Comparison of ENCODE assay signal across 21 cellular contexts in the genomic region with DNA sequence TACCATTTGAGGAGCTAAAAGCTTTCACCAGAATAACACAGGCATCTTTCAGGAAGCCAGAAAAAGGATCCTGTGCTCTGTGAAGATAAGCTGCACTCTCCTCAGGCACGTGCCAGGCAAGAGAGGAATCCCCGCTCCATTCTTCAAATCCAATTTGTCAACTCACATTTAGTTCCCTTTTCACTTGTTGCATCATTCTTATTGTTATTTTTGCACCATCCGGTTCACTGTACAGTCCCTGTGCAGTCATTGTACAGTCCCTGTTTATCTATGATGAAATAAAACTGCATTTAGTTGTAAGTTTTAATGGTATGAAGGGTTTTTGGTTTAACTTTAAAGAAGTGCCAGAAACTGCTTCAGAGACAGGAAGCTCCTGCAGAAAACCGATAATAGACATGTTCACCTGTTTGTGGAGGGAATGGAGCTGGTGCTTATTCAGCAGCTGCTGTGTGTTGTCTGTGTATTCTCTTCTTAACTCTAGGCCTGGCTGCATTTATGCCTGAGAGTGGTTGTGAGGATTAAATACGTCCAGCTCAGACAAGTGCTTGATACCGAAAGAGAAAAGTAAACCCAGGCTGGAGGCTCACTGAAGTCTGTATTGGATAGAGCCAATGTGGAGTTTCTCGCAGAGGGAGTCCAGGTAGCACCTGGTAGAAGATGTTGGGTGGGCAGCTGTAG. TPM values are rescaled to one million over a fixed set of nuclear protein-coding genes. Genes with fewer than 3 reads are reported as not detected.
DNase-seq lines count a peak whose midpoint lies in the region; ATAC-seq and TF ChIP-seq lines count a peak whose summit lies in the region.
"Had no signal": no experiment of that assay in that cellular context is flagged by ENCODE, and none has a peak within 500 bp of the region (broad histone marks: within the 10 kb centered on the region; RNA-seq: fewer than 3 reads in every experiment).

No MANE protein-coding gene starts in this region.

- peaks cover 0 to 2% of the 10 kb centered on the region in 2 donors for H3K4me1 ChIP-seq in neuronal stem cell (ENCODE audit: control insufficient read depth in 2 of 2, insufficient read depth in 1 of 2, low read depth in 1 of 2, low read length in 2 of 2)
- no peaks in the 10 kb centered on the region for H3K4me1 ChIP-seq in suprapubic skin
- H3K4me1 ChIP-seq: A549, HAP-1 had no signal

- no peak for TF ChIP-seq POLR2A in suprapubic skin (IDR thresholded peaks at IDR 0.05)

- H4K91ac ChIP-seq in neuronal stem cell (ENCODE audit: low read depth, low read length, poor library complexity): no peak overlapping the region

- no peaks in the 10 kb centered on the region for H3K9me3 ChIP-seq in neuronal stem cell (replicated peaks in 1 of 2; ENCODE audit: control insufficient read depth in 2 of 2, insufficient read depth in 1 of 2, low read depth in 1 of 2, low read length in 2 of 2)
- H3K9me3 ChIP-seq in suprapubic skin: no peaks in the 10 kb centered on the region
- H3K9me3 ChIP-seq: A549, Caco-2, HAP-1, heart left ventricle, upper lobe of left lung had no signal

- peak overlapping the region; percentile 26 for H2AFZ ChIP-seq in neuronal stem cell (ENCODE audit: low read length)

- DNase-seq in NCI-H82 (lab: John Stamatoyannopoulos, UW): peak; percentile 5
- no peak for DNase-seq in NCI-H82 treated with DMSO at 0.1 percent for 48 hours (lab: John Stamatoyannopoulos, UW; ENCODE audit: unreplicated experiment)
- peak; percentile 38 for DNase-seq in Jurkat, Clone E6-1 (ENCODE audit: low read depth, low spot score)
- peak; percentile 93 for DNase-seq in SKM-1 treated with dmso at 0.1 percent for 144 hours (lab: John Stamatoyannopoulos, UW; ENCODE audit: unreplicated experiment)
- no peak for DNase-seq in neuronal stem cell (ENCODE audit: low spot score)
- DNase-seq in suprapubic skin (ENCODE audit: low spot score in 2 of 2): no peak
- DNase-seq in activated naive CD4-positive, alpha-beta T cell treated with anti-CD3 and anti-CD28 coated beads, Interleukin-2, amount 50 U/mL, for 72 hours (ENCODE audit: low spot score in 2 of 2): no peak
- DNase-seq in mesenteric fat pad (ENCODE audit: low spot score): no peak
- DNase-seq: activated CD4-positive, alpha-beta memory T cell treated with anti-CD3 and anti-CD28 coated beads for 36 hours; activated gamma-delta T cell; Caco-2; heart left ventricle; NCI-H2029; nucleus accumbens had no signal

- ATAC-seq in activated naive CD4-positive, alpha-beta T cell treated with anti-CD3 and anti-CD28 coated beads, Interleukin-2, amount 50 U/mL, for 72 hours: no peak
- ATAC-seq: A549, left lobe of liver, Panc1 had no signal

- H2BK120ac ChIP-seq in neuronal stem cell (ENCODE audit: low read depth, low read length): no peak overlapping the region

- H4K8ac ChIP-seq in neuronal stem cell (ENCODE audit: low read depth, low read length): no peak overlapping the region

- TF ChIP-seq EP300 in suprapubic skin (IDR thresholded peaks at IDR 0.05): no peak

- no CpG with 5 or more reads among the region's 7 CpGs for WGBS in neuronal stem cell (ENCODE audit: extremely low coverage in 2 of 2, insufficient read length in 2 of 2, insufficient replicate concordance in 1 of 2), 2 donors
- WGBS in suprapubic skin: 74% methylated on average over 7 of the region's 7 CpGs

- no peak overlapping the region for H3K4me2 ChIP-seq in neuronal stem cell (ENCODE audit: insufficient read depth, low read length, poor library complexity, severe bottlenecking)
- H3K4me2 ChIP-seq: A549 had no signal

- TF ChIP-seq CTCF in suprapubic skin (IDR thresholded peaks at IDR 0.05): no peak

- H3K14ac ChIP-seq in neuronal stem cell (ENCODE audit: low read length): no peak overlapping the region

- no peak overlapping the region for H2BK12ac ChIP-seq in neuronal stem cell (ENCODE audit: low read length)

- no peak overlapping the region for H2BK5ac ChIP-seq in neuronal stem cell (ENCODE audit: low read length)

- no peak overlapping the region for H3K9ac ChIP-seq in neuronal stem cell (ENCODE audit: low read depth, low read length, poor library complexity)

- no peak overlapping the region for H2BK15ac ChIP-seq in neuronal stem cell (ENCODE audit: low read length)

- H3K4me3 ChIP-seq in Jurkat, Clone E6-1 (ENCODE audit: low read length): no peak overlapping the region
- H3K4me3 ChIP-seq in neuronal stem cell (ENCODE audit: low read length in 2 of 2): no peak overlapping the region
- H3K4me3 ChIP-seq in suprapubic skin: no peak overlapping the region
- H3K4me3 ChIP-seq: A549, HAP-1, heart left ventricle, upper lobe of left lung had no signal

- no peaks in the 10 kb centered on the region for H3K79me1 ChIP-seq in neuronal stem cell (ENCODE audit: low read depth, low read length)

- H3K18ac ChIP-seq in neuronal stem cell (ENCODE audit: low read length): no peak overlapping the region

- H3K23ac ChIP-seq in neuronal stem cell (ENCODE audit: low read depth, low read length, poor library complexity): no peak overlapping the region

- no peak overlapping the region for H3K4ac ChIP-seq in neuronal stem cell (ENCODE audit: low read length)

- H3K27ac ChIP-seq in neuronal stem cell (replicated peaks; ENCODE audit: low read length): no peak overlapping the region
- H3K27ac ChIP-seq in suprapubic skin: no peak overlapping the region
- H3K27ac ChIP-seq: A549, epithelial cell of prostate, heart left ventricle, upper lobe of left lung had no signal

- no peaks in the 10 kb centered on the region for H3K9me3 Mint-ChIP-seq in activated naive CD4-positive, alpha-beta T cell treated with anti-CD3 and anti-CD28 coated beads, Interleukin-2, amount 50 U/mL, for 72 hours
- H3K9me3 Mint-ChIP-seq: activated CD4-positive, alpha-beta memory T cell treated with anti-CD3 and anti-CD28 coated beads for 36 hours had no signal

- no peaks in the 10 kb centered on the region for H3K36me3 Mint-ChIP-seq in activated naive CD4-positive, alpha-beta T cell treated with anti-CD3 and anti-CD28 coated beads, Interleukin-2, amount 50 U/mL, for 72 hours
- H3K36me3 Mint-ChIP-seq: activated CD4-positive, alpha-beta memory T cell treated with anti-CD3 and anti-CD28 coated beads for 36 hours had no signal

- H3K36me3 ChIP-seq in neuronal stem cell (replicated peaks in 1 of 2; ENCODE audit: control insufficient read depth in 2 of 2, insufficient read depth in 2 of 2, low read length in 2 of 2) (no peaks in the 10 kb centered on the region), suprapubic skin (no peaks in the 10 kb centered on the region)
- H3K36me3 ChIP-seq: HAP-1, heart left ventricle, upper lobe of left lung had no signal

- H3K27ac Mint-ChIP-seq in activated naive CD4-positive, alpha-beta T cell treated with anti-CD3 and anti-CD28 coated beads, Interleukin-2, amount 50 U/mL, for 72 hours: no peak overlapping the region
- H3K27ac Mint-ChIP-seq: activated CD4-positive, alpha-beta memory T cell treated with anti-CD3 and anti-CD28 coated beads for 36 hours had no signal

- H3K27me3 ChIP-seq in neuronal stem cell (ENCODE audit: control insufficient read depth in 3 of 3, insufficient read depth in 3 of 3, low read depth in 1 of 3, low read length in 3 of 3) (no peaks in the 10 kb centered on the region), suprapubic skin (no peaks in the 10 kb centered on the region)
- H3K27me3 ChIP-seq: heart left ventricle, upper lobe of left lung had no signal

- no peak overlapping the region for H2AK5ac ChIP-seq in neuronal stem cell (ENCODE audit: low read depth, low read length)

RNA-seq across cellular contexts. Expression of gene IFNW1, which starts 22.4 kb away (rescaled TPM):
- polyA plus RNA-seq in Jurkat, Clone E6-1 (2012; ENCODE audit: insufficient read depth, insufficient read length): not detected
- not detected for polyA plus RNA-seq in neuronal stem cell (2013, experiment 1 of 2)
- polyA plus RNA-seq in neuronal stem cell (2013, experiment 2 of 2): not detected
- not detected for total RNA-seq in suprapubic skin
- not detected for total RNA-seq in activated naive CD4-positive, alpha-beta T cell treated with anti-CD3 and anti-CD28 coated beads, Interleukin-2, amount 50 U/mL, for 72 hours
- total RNA-seq in mesenteric fat pad: not detected
- total RNA-seq: activated CD4-positive, alpha-beta memory T cell treated with anti-CD3 and anti-CD28 coated beads for 36 hours; Caco-2; heart left ventricle; left lobe of liver; T-helper 2 cell treated with Interferon-gamma antibody and Interleukin-4, amounts not matched to agents 100 ng/mL and 5 ng/mL, for 36 hours; upper lobe of left lung had no signal
- polyA plus RNA-seq: A549, heart left ventricle had no signal

RNA-seq across cellular contexts. Expression of gene IFNB1, which starts 41.5 kb away (rescaled TPM):
- polyA plus RNA-seq in Jurkat, Clone E6-1 (2012; ENCODE audit: insufficient read depth, insufficient read length): not detected
- not detected for polyA plus RNA-seq in neuronal stem cell (2013, experiment 1 of 2)
- not detected for polyA plus RNA-seq in neuronal stem cell (2013, experiment 2 of 2)
- total RNA-seq in suprapubic skin (not detected), mesenteric fat pad (not detected)
- total RNA-seq in activated naive CD4-positive, alpha-beta T cell treated with anti-CD3 and anti-CD28 coated beads, Interleukin-2, amount 50 U/mL, for 72 hours: under 1 TPM; 0.46 to 0.80 TPM
- total RNA-seq: Caco-2; heart left ventricle; left lobe of liver; T-helper 2 cell treated with Interferon-gamma antibody and Interleukin-4, amounts not matched to agents 100 ng/mL and 5 ng/mL, for 36 hours; upper lobe of left lung had no signal
- polyA plus RNA-seq: A549, heart left ventricle had no signal

RNA-seq across cellular contexts. Expression of gene IFNA21, which starts 47.2 kb away (rescaled TPM):
- polyA plus RNA-seq in Jurkat, Clone E6-1 (2012; ENCODE audit: insufficient read depth, insufficient read length): not detected
- not detected for polyA plus RNA-seq in neuronal stem cell (2013, experiment 1 of 2)
- polyA plus RNA-seq in neuronal stem cell (2013, experiment 2 of 2): not detected
- total RNA-seq in suprapubic skin (not detected), mesenteric fat pad (not detected)
- total RNA-seq in activated naive CD4-positive, alpha-beta T cell treated with anti-CD3 and anti-CD28 coated beads, Interleukin-2, amount 50 U/mL, for 72 hours: not detected
- total RNA-seq: activated CD4-positive, alpha-beta memory T cell treated with anti-CD3 and anti-CD28 coated beads for 36 hours; Caco-2; heart left ventricle; left lobe of liver; T-helper 2 cell treated with Interferon-gamma antibody and Interleukin-4, amounts not matched to agents 100 ng/mL and 5 ng/mL, for 36 hours; upper lobe of left lung had no signal
- polyA plus RNA-seq: A549, heart left ventricle had no signal

Comparison
In these comparisons a context has a peak if more than half of its experiments do, and no peak if none do; other contexts are left out.
1. DNase-seq: peak in NCI-H82 (single experiment), Jurkat, Clone E6-1 (single experiment) and SKM-1 treated with dmso at 0.1 percent for 144 hours (single experiment); none in NCI-H82 treated with DMSO at 0.1 percent for 48 hours (single experiment), neuronal stem cell (single experiment), suprapubic skin (0 of 2), activated naive CD4-positive, alpha-beta T cell treated with anti-CD3 and anti-CD28 coated beads, Interleukin-2, amount 50 U/mL, for 72 hours (0 of 2) and mesenteric fat pad (single experiment).